In genomic region chr14:95137164-95137803, GRCh38 we compare ENCODE assay signal across 13 cellular contexts. TPM values are rescaled to one million over a fixed set of nuclear protein-coding genes. Genes with fewer than 3 reads are reported as not detected.
DNase-seq lines count a peak whose midpoint lies in the region; ATAC-seq and TF ChIP-seq lines count a peak whose summit lies in the region.
"Had no signal": no experiment of that assay in that cellular context is flagged by ENCODE, and none has a peak within 500 bp of the region (broad histone marks: within the 10 kb centered on the region; RNA-seq: fewer than 3 reads in every experiment).

No MANE protein-coding gene starts in this region.

- CTCF ChIA-PET in CD8-positive, alpha-beta T cell (lab: Charles Lee) = interaction anchor here (0.9 to 1.1 kb wide), 2 partner anchors 13 to 59 kb away, joined by 3 read pairs; no protein-coding TSS in a partner anchor

- H3K9me3 Mint-ChIP-seq in CD8-positive, alpha-beta T cell = no peaks in the 10 kb centered on the region
- H3K9me3 Mint-ChIP-seq in stimulated activated effector memory CD8-positive, alpha-beta T cell treated with anti-CD3 and anti-CD28 coated beads, Interleukin-12 subunit alpha, Interleukin-12 subunit beta, amount 100 ng/mL, for 72 hours = peaks cover 3% of the 10 kb centered on the region
- H3K9me3 Mint-ChIP-seq: activated CD4-positive, alpha-beta memory T cell treated with anti-CD3 and anti-CD28 coated beads for 36 hours had no signal

- H3K27me3 Mint-ChIP-seq in CD8-positive, alpha-beta T cell (ENCODE audit: low read depth) = no peaks in the 10 kb centered on the region
- H3K27me3 Mint-ChIP-seq: activated CD4-positive, alpha-beta memory T cell treated with anti-CD3 and anti-CD28 coated beads for 36 hours had no signal

- no peak for ATAC-seq in CD8-positive, alpha-beta T cell
- ATAC-seq in stimulated activated effector memory CD8-positive, alpha-beta T cell treated with anti-CD3 and anti-CD28 coated beads, Interleukin-12 subunit alpha, Interleukin-12 subunit beta, amount 100 ng/mL, for 72 hours = no peak
- no peak for ATAC-seq in left lobe of liver
- ATAC-seq: Panc1 had no signal

- no peaks in the 10 kb centered on the region for H3K36me3 ChIP-seq in CD8-positive, alpha-beta T cell (ENCODE audit: insufficient read depth, low read length)

- H3K4me3 Mint-ChIP-seq in CD8-positive, alpha-beta T cell = no peak overlapping the region
- no peak overlapping the region for H3K4me3 Mint-ChIP-seq in stimulated activated effector memory CD8-positive, alpha-beta T cell treated with anti-CD3 and anti-CD28 coated beads, Interleukin-12 subunit alpha, Interleukin-12 subunit beta, amount 100 ng/mL, for 72 hours
- H3K4me3 Mint-ChIP-seq: activated CD4-positive, alpha-beta memory T cell treated with anti-CD3 and anti-CD28 coated beads for 36 hours had no signal

- peak overlapping the region; percentile 52 for H3K27ac Mint-ChIP-seq in CD8-positive, alpha-beta T cell
- peak overlapping the region; percentile 78 for H3K27ac Mint-ChIP-seq in stimulated activated effector memory CD8-positive, alpha-beta T cell treated with anti-CD3 and anti-CD28 coated beads, Interleukin-12 subunit alpha, Interleukin-12 subunit beta, amount 100 ng/mL, for 72 hours
- H3K27ac Mint-ChIP-seq: activated CD4-positive, alpha-beta memory T cell treated with anti-CD3 and anti-CD28 coated beads for 36 hours had no signal

- intact Hi-C loops in CD8-positive, alpha-beta T cell (cut with DNase I, micrococcal nuclease) = no loop called here

- no peak for DNase-seq in CD8-positive, alpha-beta T cell
- no peak for DNase-seq in stimulated activated effector memory CD8-positive, alpha-beta T cell treated with anti-CD3 and anti-CD28 coated beads, Interleukin-12 subunit alpha, Interleukin-12 subunit beta, amount 100 ng/mL, for 72 hours (ENCODE audit: low spot score in 2 of 2)
- no peak for DNase-seq in NCI-H2029 treated with DMSO at 0.1 percent for 48 hours (lab: John Stamatoyannopoulos, UW)
- no peak for DNase-seq in NK-92 treated with Interleukin-12 subunit alpha and Interleukin-12 subunit beta, amount 100 ng/mL, for 24 hours (lab: John Stamatoyannopoulos, UW)
- DNase-seq in left lobe of liver (ENCODE audit: low spot score) = no peak
- DNase-seq in NOMO-1 treated with DMSO at 0.1 percent for 48 hours (lab: John Stamatoyannopoulos, UW; ENCODE audit: unreplicated experiment) = no peak
- DNase-seq: activated CD4-positive, alpha-beta memory T cell treated with anti-CD3 and anti-CD28 coated beads for 36 hours; NCI-H446; stimulated activated CD4-positive, alpha-beta T cell treated with anti-CD3 and anti-CD28 coated beads, Interleukin-15, amount 100 ng/mL, for 24 hours; stimulated activated CD8-positive, alpha-beta memory T cell treated with anti-CD3 and anti-CD28 coated beads, Interleukin-4, amount 100 ng/mL, for 48 hours had no signal

- no peaks in the 10 kb centered on the region for H3K9me3 ChIP-seq in CD8-positive, alpha-beta T cell (ENCODE audit: low read length)

- peaks cover 64% of the 10 kb centered on the region for H3K4me1 Mint-ChIP-seq in CD8-positive, alpha-beta T cell (ENCODE audit: low read depth)
- H3K4me1 Mint-ChIP-seq in stimulated activated effector memory CD8-positive, alpha-beta T cell treated with anti-CD3 and anti-CD28 coated beads, Interleukin-12 subunit alpha, Interleukin-12 subunit beta, amount 100 ng/mL, for 72 hours = peaks cover 56% of the 10 kb centered on the region

- POLR2A ChIA-PET in CD8-positive, alpha-beta T cell (lab: Charles Lee) = no interaction called here

- no peak for TF ChIP-seq CTCF in CD8-positive, alpha-beta T cell (IDR thresholded peaks at IDR 0.05)
- TF ChIP-seq CTCF in VCaP (conservative IDR thresholded peaks at IDR 0.05) = no peak

- H3K4me3 ChIP-seq in CD8-positive, alpha-beta T cell (ENCODE audit: low read depth, low read length) = no peak overlapping the region

- no peaks in the 10 kb centered on the region for H3K27me3 ChIP-seq in CD8-positive, alpha-beta T cell (ENCODE audit: insufficient read depth, low read length)
- H3K27me3 ChIP-seq in layer of hippocampus (ENCODE audit: control insufficient read depth, insufficient read depth, low read length) = no peaks in the 10 kb centered on the region

- no peak overlapping the region for H3K27ac ChIP-seq in CD8-positive, alpha-beta T cell (ENCODE audit: low read depth, low read length)
- H3K27ac ChIP-seq in VCaP (peak overlapping the region; percentile 54), layer of hippocampus (ENCODE audit: low read depth, low read length) (peak overlapping the region; percentile 89)

- peaks cover 20% of the 10 kb centered on the region for H3K4me1 ChIP-seq in CD8-positive, alpha-beta T cell (ENCODE audit: insufficient read depth, low read length)

- H3K36me3 Mint-ChIP-seq in CD8-positive, alpha-beta T cell = peaks cover 38% of the 10 kb centered on the region
- peaks cover 26% of the 10 kb centered on the region for H3K36me3 Mint-ChIP-seq in stimulated activated effector memory CD8-positive, alpha-beta T cell treated with anti-CD3 and anti-CD28 coated beads, Interleukin-12 subunit alpha, Interleukin-12 subunit beta, amount 100 ng/mL, for 72 hours

RNA-seq across cellular contexts. Expression of gene DICER1, which starts 20.0 kb away (rescaled TPM):
- 10 to 100 TPM; 75.0 to 77.1 TPM for total RNA-seq in CD8-positive, alpha-beta T cell
- total RNA-seq in left lobe of liver = 35.2 TPM
